In the genomic region with DNA sequence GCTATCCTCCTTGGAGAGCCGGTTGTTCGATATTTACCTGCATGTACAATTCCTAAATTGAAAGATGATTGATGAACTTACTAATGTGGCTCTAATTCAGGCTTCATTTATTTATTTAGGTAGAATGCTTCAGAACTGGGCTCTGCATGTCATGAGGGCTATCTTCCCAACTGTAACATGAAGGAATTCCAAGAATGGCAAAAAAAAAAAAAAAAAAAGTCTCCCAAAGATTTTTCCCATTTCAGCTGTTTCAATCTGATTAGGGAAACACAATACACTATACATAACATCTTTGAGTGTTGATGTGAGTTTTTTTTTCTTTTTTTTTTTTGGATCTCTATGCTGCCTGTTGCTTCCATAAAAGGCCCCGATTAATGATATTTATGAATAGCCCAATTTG, we compare ENCODE assay signal across 14 cellular contexts. TPM values are rescaled to one million over a fixed set of nuclear protein-coding genes. Genes with fewer than 3 reads are reported as not detected.
A peak's percentile ranks its signal among the peaks of the same experiment; 100 is the strongest.
DNase-seq lines count a peak whose midpoint lies in the region; TF ChIP-seq lines count a peak whose summit lies in the region.
"Had no signal": no experiment of that assay in that cellular context is flagged by ENCODE, and none has a peak within 500 bp of the region (broad histone marks: within the 10 kb centered on the region; RNA-seq: fewer than 3 reads in every experiment).

No MANE protein-coding gene starts in this region.

- H3K27ac ChIP-seq in esophagus muscularis mucosa (replicated peaks in 1 of 4) = no peak overlapping the region
- H3K27ac ChIP-seq: 22Rv1 had no signal

- no peak for TF ChIP-seq CTCF in AG10803 (conservative IDR thresholded peaks at IDR 0.05; ENCODE audit: low read length)
- TF ChIP-seq CTCF in fibroblast of the aortic adventitia (IDR thresholded peaks at IDR 0.05; ENCODE audit: insufficient read depth, low read length) = no peak
- no peak for TF ChIP-seq CTCF in esophagus muscularis mucosa (IDR thresholded peaks at IDR 0.05)

- intact Hi-C loops in esophagus muscularis mucosa (cut with DNase I) = no loop called here

- peaks cover 0 to 11% (median 0%) of the 10 kb centered on the region in 4 donors for H3K9me3 ChIP-seq in esophagus muscularis mucosa

- TF ChIP-seq POLR2A in esophagus muscularis mucosa (IDR thresholded peaks at IDR 0.05; ENCODE audit: low read depth) = no peak

- TF ChIP-seq EP300 in esophagus muscularis mucosa (IDR thresholded peaks at IDR 0.05) = no peak

- H3K4me1 ChIP-seq in esophagus muscularis mucosa = peaks cover 0 to 3% (median 0%) of the 10 kb centered on the region in 4 donors

- H3K4me3 ChIP-seq in AG10803 (ENCODE audit: low read length) = no peak overlapping the region
- H3K4me3 ChIP-seq in fibroblast of the aortic adventitia (ENCODE audit: low read depth, low read length) = no peak overlapping the region
- no peak overlapping the region for H3K4me3 ChIP-seq in esophagus muscularis mucosa

- DNase-seq in AG10803 (ENCODE audit: low read depth) (peak; percentile 7), EH (ENCODE audit: low read depth) (peak; percentile 52), fibroblast of the aortic adventitia (ENCODE audit: low read depth) (peak; percentile 23), pons (ENCODE audit: low spot score) (no peak), esophagus muscularis mucosa (ENCODE audit: extremely low spot score) (no peak)
- no peak for DNase-seq in activated CD4-positive, alpha-beta T cell treated with anti-CD3 and anti-CD28 coated beads for 48 hours
- DNase-seq: C1 segment of cervical spinal cord; CD8-positive, alpha-beta T cell; DMS 273 treated with DMSO at 0.1 percent for 48 hours; DMS79; GF-D8; H7; HCEC 1CT had no signal

- WGBS in esophagus muscularis mucosa = 77% methylated on average over 3 of the region's 3 CpGs

- H3K27me3 ChIP-seq in esophagus muscularis mucosa = no peaks in the 10 kb centered on the region

- H3K36me3 ChIP-seq in esophagus muscularis mucosa = no peaks in the 10 kb centered on the region

RNA-seq across cellular contexts. Expression of a gene that starts 19.3 kb away (rescaled TPM):
- total RNA-seq in fibroblast of the aortic adventitia (ENCODE audit: low replicate concordance) = 29.5 and 29.7 TPM in 2 replicates
- total RNA-seq in esophagus muscularis mucosa = 10 to 100 TPM; 14.5 to 38.3 (median 20.6) TPM

Comparison
In these comparisons a context has a peak if more than half of its experiments do, and no peak if none do; other contexts are left out.
1. DNase-seq: peak in AG10803 (single experiment), EH (single experiment) and fibroblast of the aortic adventitia (single experiment); none in pons (single experiment), activated CD4-positive, alpha-beta T cell treated with anti-CD3 and anti-CD28 coated beads for 48 hours (single experiment) and esophagus muscularis mucosa (single experiment).